20 cellular contexts compared by ENCODE assay signal in the genomic region with DNA sequence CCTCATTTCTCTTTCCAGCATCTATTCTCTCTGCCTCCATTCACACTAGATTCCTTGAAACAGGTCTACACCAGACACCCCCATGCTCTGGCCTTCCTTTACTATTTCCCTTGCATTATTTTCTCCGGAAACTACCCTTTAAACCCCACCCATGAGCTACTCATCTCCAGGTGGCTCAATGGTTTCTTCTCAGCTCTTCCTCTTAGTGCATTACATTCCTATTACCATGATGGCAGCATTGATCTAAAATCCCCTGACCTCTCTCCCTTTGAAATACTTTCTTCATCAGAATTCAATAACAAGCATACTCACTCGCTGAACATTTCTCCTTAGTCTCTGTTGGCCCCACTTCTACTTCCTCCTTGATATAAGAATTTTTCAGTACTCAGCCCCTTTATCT.
"Had no signal": no experiment of that assay in that cellular context is flagged by ENCODE, and none has a peak within 500 bp of the region (broad histone marks: within the 10 kb centered on the region; RNA-seq: fewer than 3 reads in every experiment).

No MANE protein-coding gene starts in this region.

- H3K4me1 Mint-ChIP-seq: activated CD4-positive, alpha-beta T cell treated with anti-CD3 and anti-CD28 coated beads, Interleukin-2, amount 10 ng/mL, durations not matched to agents 24 days and 14 days; central memory CD8-positive, alpha-beta T cell; stimulated activated memory B cell treated with anti-CD40 and anti-IgM and Interleukin-4, amounts not matched to agents 10 μg/mL and 1 μg/mL and 100 μg/mL, for 72 hours had no signal

- H3K9me3 Mint-ChIP-seq: activated CD4-positive, alpha-beta T cell treated with anti-CD3 and anti-CD28 coated beads, Interleukin-2, amount 10 ng/mL, durations not matched to agents 24 days and 14 days; activated naive CD4-positive, alpha-beta T cell treated with anti-CD3 and anti-CD28 coated beads, Interleukin-2, amount 50 U/mL, for 72 hours; central memory CD8-positive, alpha-beta T cell; dendritic cell treated with granulocyte-macrophage colony-stimulating factor and Interleukin-4, amounts not matched to agents 40 ng/mL and 50 ng/mL, for 4 days; stimulated activated memory B cell treated with anti-CD40 and anti-IgM and Interleukin-4, amounts not matched to agents 10 μg/mL and 1 μg/mL and 100 μg/mL, for 72 hours had no signal

- DNase-seq: activated CD4-positive, alpha-beta T cell treated with anti-CD3 and anti-CD28 coated beads, Interleukin-2, amount 10 ng/mL, durations not matched to agents 24 days and 14 days; activated CD4-positive, CD25-positive, alpha-beta regulatory T cell; activated CD8-positive, alpha-beta memory T cell treated with anti-CD3 and anti-CD28 coated beads, Interleukin-2, amount 50 U/mL, for 4 hours; activated CD8-positive, alpha-beta T cell treated with anti-CD3 and anti-CD28 coated beads, Interleukin-2, amount 10 ng/mL, durations not matched to agents 7 days and 5 days; activated effector memory CD4-positive, alpha-beta T cell treated with anti-CD3 and anti-CD28 coated beads, Interleukin-2, amount 50 U/mL, for 16 hours; activated T-cell treated with anti-CD3 and anti-CD28 coated beads, Interleukin-2, amount 50 U/mL, for 48 hours; body of pancreas; effector memory CD4-positive, alpha-beta T cell; hypothalamus; mesendoderm; stimulated activated CD4-positive, alpha-beta T cell treated with anti-CD3 and anti-CD28 coated beads, Interleukin-2, amount 100 ng/mL, for 48 hours; substantia nigra; upper lobe of left lung had no signal

- H3K4me3 Mint-ChIP-seq: activated CD4-positive, alpha-beta T cell treated with anti-CD3 and anti-CD28 coated beads, Interleukin-2, amount 10 ng/mL, durations not matched to agents 24 days and 14 days; activated CD8-positive, alpha-beta T cell treated with anti-CD3 and anti-CD28 coated beads, Interleukin-2, amount 10 ng/mL, durations not matched to agents 7 days and 5 days; central memory CD8-positive, alpha-beta T cell; dendritic cell treated with granulocyte-macrophage colony-stimulating factor and Interleukin-4, amounts not matched to agents 40 ng/mL and 50 ng/mL, for 4 days; stimulated activated memory B cell treated with anti-CD40 and anti-IgM and Interleukin-4, amounts not matched to agents 10 μg/mL and 1 μg/mL and 100 μg/mL, for 72 hours had no signal

- H3K36me3 Mint-ChIP-seq: activated naive CD4-positive, alpha-beta T cell treated with anti-CD3 and anti-CD28 coated beads, Interleukin-2, amount 50 U/mL, for 72 hours; stimulated activated memory B cell treated with anti-CD40 and anti-IgM and Interleukin-4, amounts not matched to agents 10 μg/mL and 1 μg/mL and 100 μg/mL, for 72 hours had no signal

- H3K27ac Mint-ChIP-seq: activated CD4-positive, alpha-beta T cell treated with anti-CD3 and anti-CD28 coated beads, Interleukin-2, amount 10 ng/mL, durations not matched to agents 24 days and 14 days; activated CD8-positive, alpha-beta T cell treated with anti-CD3 and anti-CD28 coated beads, Interleukin-2, amount 10 ng/mL, durations not matched to agents 7 days and 5 days; activated naive CD4-positive, alpha-beta T cell treated with anti-CD3 and anti-CD28 coated beads, Interleukin-2, amount 50 U/mL, for 72 hours; stimulated activated memory B cell treated with anti-CD40 and anti-IgM and Interleukin-4, amounts not matched to agents 10 μg/mL and 1 μg/mL and 100 μg/mL, for 72 hours had no signal

- H3K27me3 Mint-ChIP-seq: dendritic cell treated with granulocyte-macrophage colony-stimulating factor and Interleukin-4, amounts not matched to agents 40 ng/mL and 50 ng/mL, for 4 days; stimulated activated memory B cell treated with anti-CD40 and anti-IgM and Interleukin-4, amounts not matched to agents 10 μg/mL and 1 μg/mL and 100 μg/mL, for 72 hours had no signal

- H3K36me3 ChIP-seq: prostate gland, SJSA1, upper lobe of left lung had no signal

- H3K27me3 ChIP-seq: body of pancreas, SJSA1, upper lobe of left lung had no signal

- H3K27ac ChIP-seq: body of pancreas, epithelial cell of prostate, upper lobe of left lung had no signal

- H3K4me3 ChIP-seq: body of pancreas, prostate gland, SJSA1, upper lobe of left lung had no signal

- H3K4me1 ChIP-seq: body of pancreas, prostate gland had no signal

- ATAC-seq: activated CD8-positive, alpha-beta T cell treated with anti-CD3 and anti-CD28 coated beads, Interleukin-2, amount 10 ng/mL, durations not matched to agents 7 days and 5 days; activated naive CD4-positive, alpha-beta T cell treated with anti-CD3 and anti-CD28 coated beads, Interleukin-2, amount 50 U/mL, for 72 hours; body of pancreas; stimulated activated memory B cell treated with anti-CD40 and anti-IgM and Interleukin-4, amounts not matched to agents 10 μg/mL and 1 μg/mL and 100 μg/mL, for 72 hours had no signal

- H3K9me3 ChIP-seq: body of pancreas, prostate gland, SJSA1, upper lobe of left lung had no signal
